In genomic region chr1:42332877-42333276, GRCh38 we compare ENCODE assay signal across 14 cellular contexts. TPM values are rescaled to one million over a fixed set of nuclear protein-coding genes. Genes with fewer than 3 reads are reported as not detected.
A peak's percentile ranks its signal among the peaks of the same experiment; 100 is the strongest.
DNase-seq lines count a peak whose midpoint lies in the region; ATAC-seq, FAIRE-seq and TF ChIP-seq lines count a peak whose summit lies in the region.
"Had no signal": no experiment of that assay in that cellular context is flagged by ENCODE, and none has a peak within 500 bp of the region (broad histone marks: within the 10 kb centered on the region; RNA-seq: fewer than 3 reads in every experiment).

No MANE protein-coding gene starts in this region.

- H3K4me3 ChIP-seq in GM12864 (ENCODE audit: low read depth, low read length) (peak overlapping the region; percentile 77; the same call in 1 of the 2 replicates), Loucy (ENCODE audit: low read length, poor library complexity, severe bottlenecking) (peak overlapping the region; percentile 85), H1 (ENCODE audit: extremely low read depth in 1 of 4, insufficient read depth in 2 of 4, low read depth in 3 of 4, low read length in 4 of 4) (peak overlapping the region in 2 of 4 experiments; percentile 85 to 94; a peak in 1 of 8 replicates)
- H3K4me3 ChIP-seq: body of pancreas had no signal

- H3K27ac ChIP-seq in H1 (ENCODE audit: low read depth, low read length), result no peak overlapping the region
- H3K27ac ChIP-seq: esophagus squamous epithelium had no signal

- H3K4me2 ChIP-seq in Loucy (ENCODE audit: low read depth, low read length, poor library complexity, severe bottlenecking) (peak overlapping the region; percentile 96), H1 (ENCODE audit: insufficient read depth in 1 of 2, low read depth in 2 of 2, low read length in 2 of 2) (peak overlapping the region; percentile 73 to 90; a peak in 3 of 4 replicates)

- no peak overlapping the region for H4K91ac ChIP-seq in H1 (replicated peaks; ENCODE audit: insufficient read length, low read length)

- POLR2A ChIA-PET in H1 (lab: Charles Lee; ENCODE audit: partially characterized antibody), result interaction anchor here (1.2 to 1.3 kb wide), 2 partner anchors 13 to 349 kb away, joined by 3 to 4 read pairs; partner anchors contain the start of gene YBX1

- peaks cover 29% of the 10 kb centered on the region for H3K4me1 Mint-ChIP-seq in osteocyte (ENCODE audit: unreplicated experiment)

- no peak overlapping the region for H2BK12ac ChIP-seq in H1 (ENCODE audit: low read depth, low read length)

- H3K9me2 ChIP-seq in Loucy (replicated peaks; ENCODE audit: low read depth, low read length), result no peaks in the 10 kb centered on the region

- no peak overlapping the region for H4K8ac ChIP-seq in H1 (ENCODE audit: extremely low read depth, insufficient read depth, low read length)

- H2AFZ ChIP-seq in Loucy (ENCODE audit: low read length) (no peak overlapping the region), H1 (ENCODE audit: low read length) (no peak overlapping the region)

- no peak for TF ChIP-seq EP300 in H1 (IDR thresholded peaks at IDR 0.05; ENCODE audit: borderline replicate concordance in 1 of 2, low read depth in 2 of 2, low read length in 2 of 2)

- H3K23me2 ChIP-seq in H1 (ENCODE audit: low read depth, low read length), result peaks cover 7% of the 10 kb centered on the region

- H3K9me3 ChIP-seq in Loucy (ENCODE audit: insufficient read depth, low read depth, low read length), result no peaks in the 10 kb centered on the region
- no peaks in the 10 kb centered on the region for H3K9me3 ChIP-seq in H1 (ENCODE audit: insufficient read depth in 2 of 2, low read depth in 1 of 2, low read length in 1 of 2)
- H3K9me3 ChIP-seq: body of pancreas, esophagus squamous epithelium, upper lobe of left lung had no signal

- no peak for FAIRE-seq in H1 (lab: Jason Lieb, UNC)

- no peak overlapping the region for H3K4ac ChIP-seq in H1 (replicated peaks; ENCODE audit: insufficient read length, low read depth, low read length)

- no peak overlapping the region for H2BK5ac ChIP-seq in H1 (ENCODE audit: low read depth, low read length)

- CTCF ChIA-PET in H1 (lab: Charles Lee; ENCODE audit: partially characterized antibody), result interaction anchor here (1.0 to 1.2 kb wide), 2 partner anchors 26 to 39 kb away, joined by 3 read pairs; no protein-coding TSS in a partner anchor

- WGBS in H1 (ENCODE audit: extremely low coverage in 1 of 2, insufficient coverage in 1 of 2, insufficient read length in 1 of 2, insufficient replicate concordance in 2 of 2, low coverage in 1 of 2, low lambda C conversion rate in 2 of 2, missing lambda C conversion rate in 1 of 2), 2 experiments, result 81% methylated on average over 6 of the region's 6 CpGs; no CpG with 5 or more reads in 1 of the 2 experiments

- H3K9me3 Mint-ChIP-seq in osteocyte (ENCODE audit: unreplicated experiment), result no peaks in the 10 kb centered on the region

- H3K27ac Mint-ChIP-seq in osteocyte (ENCODE audit: unreplicated experiment), result no peak overlapping the region

- no peak overlapping the region for H2AK5ac ChIP-seq in H1 (ENCODE audit: low read depth, low read length)

- H3K4me1 ChIP-seq in Loucy (ENCODE audit: insufficient read depth, low read length, poor library complexity, severe bottlenecking), result peaks cover 58% of the 10 kb centered on the region
- peaks cover 0 to 3% (median 0%) of the 10 kb centered on the region in 4 experiments; a peak in 5 of 7 replicates for H3K4me1 ChIP-seq in H1 (replicated peaks in 1 of 4; ENCODE audit: control insufficient read depth in 3 of 4, insufficient read depth in 4 of 4, low read length in 3 of 4)

- H3K36me3 ChIP-seq in Loucy (ENCODE audit: insufficient read depth, low read length), result no peaks in the 10 kb centered on the region
- no peaks in the 10 kb centered on the region for H3K36me3 ChIP-seq in H1 (ENCODE audit: control insufficient read depth in 2 of 4, insufficient read depth in 4 of 4, low read length in 3 of 4)
- H3K36me3 ChIP-seq: esophagus squamous epithelium, upper lobe of left lung had no signal

- H3F3A ChIP-seq in Loucy (ENCODE audit: low read depth), result no peaks in the 10 kb centered on the region

- H3K18ac ChIP-seq in H1 (ENCODE audit: extremely low read depth, low read length), result no peak overlapping the region

- no peak overlapping the region for H3K14ac ChIP-seq in H1 (ENCODE audit: insufficient read length)

- TF ChIP-seq CTCF in GM12864 (IDR thresholded peaks at IDR 0.05; ENCODE audit: low read depth, low read length, missing control alignments) (no peak), Loucy (conservative IDR thresholded peaks at IDR 0.05; ENCODE audit: low read length) (no peak), H1 (IDR thresholded peaks at IDR 0.05; ENCODE audit: control extremely low read depth in 1 of 3, insufficient read depth in 1 of 3, low read depth in 1 of 3, low read length in 3 of 3) (no peak), osteocyte (IDR thresholded peaks at IDR 0.05) (no peak)

- no peak for TF ChIP-seq RAD21 in H1 (IDR thresholded peaks at IDR 0.05 in 1 of 2, conservative IDR thresholded peaks at IDR 0.05 in 1 of 2; ENCODE audit: low read depth in 2 of 2, low read length in 2 of 2)

- H4K5ac ChIP-seq in H1 (ENCODE audit: insufficient read length, low read depth, low read length), result no peak overlapping the region

- 0 out of 2 replicates have a peak, but pooled peaks cover 2% of the 10 kb centered on the region for H3K79me1 ChIP-seq in H1 (ENCODE audit: low read depth, low read length)

- no peak overlapping the region for H2BK15ac ChIP-seq in H1 (ENCODE audit: low read length)

- H3K36me3 Mint-ChIP-seq in osteocyte (ENCODE audit: unreplicated experiment), result no peaks in the 10 kb centered on the region

- no peak for TF ChIP-seq POLR2A in H1 (IDR thresholded peaks at IDR 0.05; ENCODE audit: control extremely low read depth in 1 of 2, low read depth in 2 of 2, low read length in 2 of 2)

- H3K4me3 Mint-ChIP-seq in osteocyte (ENCODE audit: unreplicated experiment), result peak overlapping the region; percentile 90

- no peak for DNase-seq in GM12864 (ENCODE audit: low read depth)
- DNase-seq in H1 (ENCODE audit: low read depth in 1 of 2, low spot score in 2 of 2), result no peak
- DNase-seq in osteocyte (ENCODE audit: extremely low spot score, unreplicated experiment), result no peak
- DNase-seq in NCI-H2171 treated with DMSO at 0.1 percent for 48 hours (lab: John Stamatoyannopoulos, UW), result no peak
- DNase-seq: body of pancreas, esophagus squamous epithelium, kidney glomerular epithelial cell, NCI-H446 treated with DMSO at 0.1 percent for 48 hours, SW 1271, upper lobe of left lung had no signal

- H3K56ac ChIP-seq in H1 (replicated peaks; ENCODE audit: insufficient read length, low read depth, low read length), result no peak overlapping the region

- H2BK20ac ChIP-seq in H1 (ENCODE audit: low read length), result no peak overlapping the region

- H4K20me1 ChIP-seq in Loucy (ENCODE audit: insufficient read depth, low read length, poor library complexity, severe bottlenecking) (peaks cover 68% of the 10 kb centered on the region), H1 (replicated peaks in 1 of 2; ENCODE audit: control insufficient read depth in 1 of 2, insufficient read depth in 2 of 2, low read length in 2 of 2) (peaks cover 6 to 15% of the 10 kb centered on the region in 2 experiments)

- no peak overlapping the region for H3K23ac ChIP-seq in H1 (ENCODE audit: insufficient read length)

- no peaks in the 10 kb centered on the region for H3K27me3 ChIP-seq in Loucy (ENCODE audit: insufficient read depth, low read length, poor library complexity, severe bottlenecking)
- no peaks in the 10 kb centered on the region for H3K27me3 ChIP-seq in H1 (replicated peaks in 1 of 4; ENCODE audit: control insufficient read depth in 3 of 4, extremely low read depth in 1 of 4, insufficient read depth in 3 of 4, low read length in 3 of 4)
- H3K27me3 ChIP-seq: body of pancreas, esophagus squamous epithelium, upper lobe of left lung had no signal

- H3K79me2 ChIP-seq in Loucy (ENCODE audit: insufficient read depth, low read length) (peaks cover 83% of the 10 kb centered on the region), H1 (ENCODE audit: control insufficient read depth in 1 of 2, insufficient read depth in 2 of 2, low read length in 2 of 2) (peaks cover 44 to 67% of the 10 kb centered on the region in 2 experiments)

- no peaks in the 10 kb centered on the region for H3K27me3 Mint-ChIP-seq in osteocyte (ENCODE audit: unreplicated experiment)

- H3K9ac ChIP-seq in Loucy (ENCODE audit: low read depth, low read length, poor library complexity, severe bottlenecking) (peak overlapping the region; percentile 89), H1 (replicated peaks in 1 of 4; ENCODE audit: extremely low read depth in 1 of 4, low read depth in 3 of 4, low read length in 3 of 4) (no peak overlapping the region)

- no peak overlapping the region for H2BK120ac ChIP-seq in H1 (replicated peaks; ENCODE audit: low read depth, low read length)

- ATAC-seq in GM19035 (IDR thresholded peaks at IDR 0.05; ENCODE audit: unreplicated experiment), result no peak
- no peak for ATAC-seq in GM19455 (IDR thresholded peaks at IDR 0.05; ENCODE audit: unreplicated experiment)
- ATAC-seq: body of pancreas had no signal

TF ChIP-seq in H1, 55 proteins besides CTCF, POLR2A, EP300 and RAD21 (continues in another document):
- TF ChIP-seq RBBP5 (IDR thresholded peaks at IDR 0.05; ENCODE audit: borderline replicate concordance, low read depth, low read length), result no peak
- TF ChIP-seq RNF2 (IDR thresholded peaks at IDR 0.05; ENCODE audit: borderline replicate concordance, low read depth, low read length, missing control alignments, poor library complexity, severe bottlenecking), result no peak

RNA-seq across cellular contexts. Expression of gene FOXJ3, which starts 2.2 kb away (rescaled TPM):
- total RNA-seq in H1 (2021; fragmentation: NEBNext Ultra II Directional; extraction: Animal tissue kit (Norgen Biotek cat#: 25700)), result 43.8 and 48.6 TPM in 2 replicates
- 38.8 and 51.9 TPM in 2 replicates for polyA plus RNA-seq in H1 (2011; rRNA removed)
- polyA plus RNA-seq in H1 (2011; cell fraction: cytosol; rRNA removed), result 29.2 TPM
- polyA plus RNA-seq in H1 (2011; cell fraction: nucleus; rRNA removed), result 53.1 TPM
- 16.5 to 22.0 TPM (median 20.4 TPM) in 4 replicates for polyA plus RNA-seq in H1 (2012, experiment 1 of 2)
- polyA plus RNA-seq in H1 (2012, experiment 2 of 2), result 3.3 TPM
- polyA plus RNA-seq in H1 (2013, experiment 1 of 2), result 28.2 TPM
- polyA plus RNA-seq in H1 (2013, experiment 2 of 2), result 27.9 TPM
- polyA minus RNA-seq in H1 (2011; rRNA and poly(A)+ RNA removed), result 81.6 and 120 TPM in 2 replicates
- polyA minus RNA-seq in H1 (2011; cell fraction: cytosol; rRNA and poly(A)+ RNA removed), result 25.5 TPM
- polyA minus RNA-seq in H1 (2011; cell fraction: nucleus; rRNA and poly(A)+ RNA removed), result 71.6 TPM
- total RNA-seq in osteocyte, result 33.6 and 34.6 TPM in 2 replicates

RNA-seq across cellular contexts. Expression of gene RIMKLA, which starts 47.7 kb away (rescaled TPM):
- total RNA-seq in H1 (2021; fragmentation: NEBNext Ultra II Directional; extraction: Animal tissue kit (Norgen Biotek cat#: 25700)), result 5.8 TPM in 2 replicates
- polyA plus RNA-seq in H1 (2011; rRNA removed), result 2.2 and 3.2 TPM in 2 replicates
- polyA plus RNA-seq in H1 (2011; cell fraction: cytosol; rRNA removed), result 3.2 TPM
- 2.7 TPM for polyA plus RNA-seq in H1 (2011; cell fraction: nucleus; rRNA removed)
- polyA plus RNA-seq in H1 (2012, experiment 1 of 2), result 3.1 to 3.9 TPM (median 3.6 TPM) in 4 replicates
- 1.0 TPM for polyA plus RNA-seq in H1 (2012, experiment 2 of 2)
- 2.2 TPM for polyA plus RNA-seq in H1 (2013, experiment 1 of 2)
- polyA plus RNA-seq in H1 (2013, experiment 2 of 2), result 2.2 TPM
- polyA minus RNA-seq in H1 (2011; rRNA and poly(A)+ RNA removed), result 6.4 and 10.0 TPM in 2 replicates
- polyA minus RNA-seq in H1 (2011; cell fraction: cytosol; rRNA and poly(A)+ RNA removed), result 5.1 TPM
- polyA minus RNA-seq in H1 (2011; cell fraction: nucleus; rRNA and poly(A)+ RNA removed), result 3.2 TPM
- not detected in 2 replicates for total RNA-seq in osteocyte
- total RNA-seq: LHCN-M2 had no signal
